8 cellular contexts compared by ENCODE assay signal in genomic region chr19:17302391-17303166, GRCh38. TPM values are rescaled to one million over a fixed set of nuclear protein-coding genes. Genes with fewer than 3 reads are reported as not detected.
A peak's percentile ranks its signal among the peaks of the same experiment; 100 is the strongest.
DNase-seq lines count a peak whose midpoint lies in the region; ATAC-seq and TF ChIP-seq lines count a peak whose summit lies in the region.

No MANE protein-coding gene starts in this region.

- H3K36me3 Mint-ChIP-seq in stimulated activated naive CD8-positive, alpha-beta T cell treated with anti-CD3 and anti-CD28 coated beads, Interleukin-15, Interleukin-2, amounts not matched to agents 100 ng/mL and 50 ng/mL, for 24 hours (ENCODE audit: low read depth): peaks cover 11% of the 10 kb centered on the region
- H3K36me3 Mint-ChIP-seq in activated CD4-positive, alpha-beta memory T cell treated with anti-CD3 and anti-CD28 coated beads for 36 hours: peaks cover 3% of the 10 kb centered on the region
- H3K36me3 Mint-ChIP-seq in glutamatergic neuron (ENCODE audit: unreplicated experiment): no peaks in the 10 kb centered on the region

- WGBS in sigmoid colon, 2 donors: 17 to 29% methylated on average over 29 of the region's 29 CpGs

- peaks cover 0 to 22% (median 5%) of the 10 kb centered on the region in 4 donors for H3K36me3 ChIP-seq in sigmoid colon

- POLR2A ChIA-PET in activated CD4-positive, alpha-beta memory T cell treated with anti-CD3 and anti-CD28 coated beads for 36 hours (lab: Charles Lee): no interaction called here
- POLR2A ChIA-PET in HEK293T (lab: Yijun Ruan, JAX): interaction anchor here (2.3 kb wide), 1 partner anchor 10 kb away, joined by 12 read pairs; no protein-coding TSS in a partner anchor

- CTCF ChIA-PET in activated CD4-positive, alpha-beta memory T cell treated with anti-CD3 and anti-CD28 coated beads for 36 hours (lab: Charles Lee): interaction anchor here (1.5 to 2.4 kb wide), 2 partner anchors 10 to 19 kb away, joined by 4 to 12 read pairs; no protein-coding TSS in a partner anchor
- CTCF ChIA-PET in HEK293T (lab: Yijun Ruan, JAX): interaction anchor here (1.9 kb wide), 1 partner anchor 10 kb away, joined by 7 read pairs; no protein-coding TSS in a partner anchor

- H3K4me3 Mint-ChIP-seq in stimulated activated naive CD8-positive, alpha-beta T cell treated with anti-CD3 and anti-CD28 coated beads, Interleukin-15, Interleukin-2, amounts not matched to agents 100 ng/mL and 50 ng/mL, for 24 hours: peak overlapping the region; percentile 63
- peak overlapping the region; percentile 64 for H3K4me3 Mint-ChIP-seq in activated CD4-positive, alpha-beta memory T cell treated with anti-CD3 and anti-CD28 coated beads for 36 hours
- H3K4me3 Mint-ChIP-seq in glutamatergic neuron (ENCODE audit: unreplicated experiment): peak overlapping the region; percentile 73

- H3K27me3 ChIP-seq in sigmoid colon: no peaks in the 10 kb centered on the region

- peaks cover 0 to 58% (median 51%) of the 10 kb centered on the region in 4 donors for H3K4me1 ChIP-seq in sigmoid colon

- peak overlapping the region; percentile 92 to 97 (median 94) for H3K27ac ChIP-seq in sigmoid colon

- intact Hi-C loops in activated CD4-positive, alpha-beta memory T cell treated with anti-CD3 and anti-CD28 coated beads for 36 hours (cut with micrococcal nuclease): no loop called here
- intact Hi-C loops in sigmoid colon (cut with DNase I): no loop called here

- peak overlapping the region; percentile 60 to 98 (median 68) for H3K4me3 ChIP-seq in sigmoid colon

- no peak for ATAC-seq in stimulated activated naive CD8-positive, alpha-beta T cell treated with anti-CD3 and anti-CD28 coated beads, Interleukin-15, Interleukin-2, amounts not matched to agents 100 U/mL and 50 U/mL, for 24 hours
- ATAC-seq in HG02623 (IDR thresholded peaks at IDR 0.05; ENCODE audit: unreplicated experiment): no peak
- ATAC-seq in GM19023 (IDR thresholded peaks at IDR 0.05; ENCODE audit: unreplicated experiment): no peak

- no peak for DNase-seq in stimulated activated naive CD8-positive, alpha-beta T cell treated with anti-CD3 and anti-CD28 coated beads, Interleukin-15, Interleukin-2, amounts not matched to agents 100 U/mL and 50 U/mL, for 24 hours
- no peak for DNase-seq in activated CD4-positive, alpha-beta memory T cell treated with anti-CD3 and anti-CD28 coated beads for 36 hours
- DNase-seq in glutamatergic neuron (no peak), sigmoid colon (no peak), HEK293T (ENCODE audit: extremely low spot score) (no peak)

- TF ChIP-seq POLR2A in sigmoid colon (IDR thresholded peaks at IDR 0.05): no peak

- H3K27me3 Mint-ChIP-seq in stimulated activated naive CD8-positive, alpha-beta T cell treated with anti-CD3 and anti-CD28 coated beads, Interleukin-15, Interleukin-2, amounts not matched to agents 100 ng/mL and 50 ng/mL, for 24 hours: no peaks in the 10 kb centered on the region
- H3K27me3 Mint-ChIP-seq in activated CD4-positive, alpha-beta memory T cell treated with anti-CD3 and anti-CD28 coated beads for 36 hours: no peaks in the 10 kb centered on the region
- peaks cover 13% of the 10 kb centered on the region for H3K27me3 Mint-ChIP-seq in glutamatergic neuron (ENCODE audit: unreplicated experiment)

- no peak overlapping the region for H3K27ac Mint-ChIP-seq in stimulated activated naive CD8-positive, alpha-beta T cell treated with anti-CD3 and anti-CD28 coated beads, Interleukin-15, Interleukin-2, amounts not matched to agents 100 ng/mL and 50 ng/mL, for 24 hours
- no peak overlapping the region for H3K27ac Mint-ChIP-seq in activated CD4-positive, alpha-beta memory T cell treated with anti-CD3 and anti-CD28 coated beads for 36 hours
- H3K27ac Mint-ChIP-seq in glutamatergic neuron (ENCODE audit: unreplicated experiment): peak overlapping the region; percentile 70

- no peak for TF ChIP-seq EP300 in sigmoid colon (IDR thresholded peaks at IDR 0.05)

- H3K4me1 Mint-ChIP-seq in stimulated activated naive CD8-positive, alpha-beta T cell treated with anti-CD3 and anti-CD28 coated beads, Interleukin-15, Interleukin-2, amounts not matched to agents 100 ng/mL and 50 ng/mL, for 24 hours (ENCODE audit: low read depth): peaks cover 43% of the 10 kb centered on the region
- H3K4me1 Mint-ChIP-seq in activated CD4-positive, alpha-beta memory T cell treated with anti-CD3 and anti-CD28 coated beads for 36 hours (ENCODE audit: low read depth): peaks cover 38% of the 10 kb centered on the region
- H3K4me1 Mint-ChIP-seq in glutamatergic neuron (ENCODE audit: low read depth, unreplicated experiment): peaks cover 22% of the 10 kb centered on the region

- TF ChIP-seq CTCF in glutamatergic neuron (IDR thresholded peaks at IDR 0.05; ENCODE audit: partially characterized antibody, unreplicated experiment): no peak
- TF ChIP-seq CTCF in sigmoid colon (IDR thresholded peaks at IDR 0.05): no peak

- H3K9me3 Mint-ChIP-seq in stimulated activated naive CD8-positive, alpha-beta T cell treated with anti-CD3 and anti-CD28 coated beads, Interleukin-15, Interleukin-2, amounts not matched to agents 100 ng/mL and 50 ng/mL, for 24 hours: no peaks in the 10 kb centered on the region
- H3K9me3 Mint-ChIP-seq in activated CD4-positive, alpha-beta memory T cell treated with anti-CD3 and anti-CD28 coated beads for 36 hours: peaks cover 4% of the 10 kb centered on the region
- peaks cover 23% of the 10 kb centered on the region for H3K9me3 Mint-ChIP-seq in glutamatergic neuron (ENCODE audit: unreplicated experiment)

- H3K9me3 ChIP-seq in sigmoid colon: peaks cover 0 to 3% (median 0%) of the 10 kb centered on the region in 4 donors

TF ChIP-seq in HEK293T, 16 proteins besides CTCF, POLR2A, EP300 and RAD21:
- TF ChIP-seq LEF1 (IDR thresholded peaks at IDR 0.05; ENCODE audit: borderline replicate concordance): no peak

RNA-seq across cellular contexts. Expression of gene ABHD8, which starts 0.6 kb away (rescaled TPM):
- 1 to 10 TPM; 7.7 to 7.9 TPM for total RNA-seq in activated CD4-positive, alpha-beta memory T cell treated with anti-CD3 and anti-CD28 coated beads for 36 hours
- total RNA-seq in glutamatergic neuron (ENCODE audit: unreplicated experiment) (14.1 TPM), sigmoid colon (10 to 100 TPM; 15.5 to 21.9 (median 18.8) TPM)
- polyA plus RNA-seq in sigmoid colon: 1 to 10 TPM; 4.2 to 9.0 (median 7.4) TPM

RNA-seq across cellular contexts. Expression of gene MRPL34, which starts 3.1 kb away (rescaled TPM):
- 10 to 100 TPM; 92.9 to 93.7 TPM for total RNA-seq in activated CD4-positive, alpha-beta memory T cell treated with anti-CD3 and anti-CD28 coated beads for 36 hours
- total RNA-seq in glutamatergic neuron (ENCODE audit: unreplicated experiment) (80.7 TPM), sigmoid colon (100 to 1,000 TPM; 174 to 390 (median 267) TPM)
- polyA plus RNA-seq in sigmoid colon: 100 to 1,000 TPM; 217 to 476 (median 275) TPM

RNA-seq across cellular contexts. Expression of gene DDA1, which starts 6.8 kb away (rescaled TPM):
- total RNA-seq in activated CD4-positive, alpha-beta memory T cell treated with anti-CD3 and anti-CD28 coated beads for 36 hours: 10 to 100 TPM; 37.2 to 37.5 TPM
- total RNA-seq in glutamatergic neuron (ENCODE audit: unreplicated experiment): 81.2 TPM
- total RNA-seq in sigmoid colon: 10 to 100 TPM in 2 of 4 donors, 1 to 10 TPM in 2; 6.1 to 10.3 (median 8.7) TPM
- polyA plus RNA-seq in sigmoid colon: 100 to 1,000 TPM in 1 of 3 donors, 10 to 100 TPM in 2; 57.1 to 101 (median 82.6) TPM

RNA-seq across cellular contexts. Expression of gene ANKLE1, which starts 20.9 kb away (rescaled TPM):
- 10 to 100 TPM; 10.5 to 10.7 TPM for total RNA-seq in activated CD4-positive, alpha-beta memory T cell treated with anti-CD3 and anti-CD28 coated beads for 36 hours
- 9.3 TPM for total RNA-seq in glutamatergic neuron (ENCODE audit: unreplicated experiment)
- 1 to 10 TPM in 1 of 4 donors, under 1 TPM in 3; 0.49 to 1.1 (median 0.63) TPM for total RNA-seq in sigmoid colon
- polyA plus RNA-seq in sigmoid colon: 1 to 10 TPM in 1 of 3 donors, not detected in 2; 1.3 TPM

RNA-seq across cellular contexts. Expression of gene ANO8, which starts 32.1 kb away (rescaled TPM):
- 1 to 10 TPM; 5.8 to 6.0 TPM for total RNA-seq in activated CD4-positive, alpha-beta memory T cell treated with anti-CD3 and anti-CD28 coated beads for 36 hours
- total RNA-seq in glutamatergic neuron (ENCODE audit: unreplicated experiment) (98.8 TPM), sigmoid colon (10 to 100 TPM in 1 of 4 donors, 1 to 10 TPM in 3; 2.0 to 10.5 (median 2.7) TPM)
- polyA plus RNA-seq in sigmoid colon: 1 to 10 TPM in 2 of 3 donors, under 1 TPM in 1; 0.46 to 5.4 (median 1.2) TPM
